9 cellular contexts compared by ENCODE assay signal in the genomic region with DNA sequence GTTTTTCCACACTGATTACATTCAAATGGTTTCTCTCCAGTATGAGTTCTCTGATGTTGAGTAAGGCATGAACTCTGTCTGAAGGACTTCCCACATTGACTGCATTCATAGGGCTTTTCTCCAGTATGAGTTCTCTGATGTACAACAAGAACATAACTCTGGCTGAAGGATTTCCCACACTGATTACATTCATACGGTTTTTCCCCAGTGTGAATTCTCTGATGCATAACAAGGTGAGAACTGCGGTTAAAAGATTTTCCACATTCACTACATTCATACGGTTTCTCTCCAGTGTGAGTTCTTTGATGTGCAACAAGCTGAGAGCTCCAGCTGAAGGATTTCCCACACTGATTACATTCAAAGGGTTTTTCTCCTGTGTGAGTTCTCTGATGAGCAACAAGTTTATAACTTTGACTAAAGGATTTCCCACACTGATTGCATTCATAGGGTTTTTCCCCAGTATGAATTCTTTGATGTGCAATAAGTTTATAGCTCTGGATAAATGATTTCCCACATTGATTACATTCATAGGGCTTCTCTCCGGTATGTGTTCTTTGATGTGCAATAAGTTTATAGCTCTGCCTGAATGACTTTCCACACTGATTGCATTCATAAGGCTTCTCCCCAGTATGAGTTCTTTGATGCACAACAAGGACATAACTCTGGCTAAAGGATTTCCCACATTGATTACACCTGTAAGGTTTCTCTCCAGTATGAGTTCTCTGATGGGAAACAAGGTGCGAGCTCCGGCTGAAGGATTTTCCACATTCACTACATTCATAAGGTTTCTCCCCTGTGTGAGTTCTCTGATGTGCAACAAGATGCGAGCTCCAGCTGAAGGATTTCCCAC. TPM values are rescaled to one million over a fixed set of nuclear protein-coding genes. Genes with fewer than 3 reads are reported as not detected.
DNase-seq lines count a peak whose midpoint lies in the region; ATAC-seq, FAIRE-seq and TF ChIP-seq lines count a peak whose summit lies in the region.
"Had no signal": no experiment of that assay in that cellular context is flagged by ENCODE, and none has a peak within 500 bp of the region (broad histone marks: within the 10 kb centered on the region; RNA-seq: fewer than 3 reads in every experiment).

No MANE protein-coding gene starts in this region.

- 94 to 97% (median 97%) methylated on average over 7 of the region's 7 CpGs for whole genome bisulfite sequencing in small intestine, 3 donors

- peaks cover 11% of the 10 kb centered on the region for H3K27me3 Mint-ChIP-seq in HFFc6 (ENCODE audit: insufficient read depth)
- no peaks in the 10 kb centered on the region for H3K27me3 Mint-ChIP-seq in activated CD8-positive, alpha-beta T cell treated with anti-CD3 and anti-CD28 coated beads for 36 hours

- TF ChIP-seq CTCF in HFFc6 (IDR thresholded peaks at IDR 0.05) (no peak), kidney (IDR thresholded peaks at IDR 0.05; ENCODE audit: borderline replicate concordance, extremely low read depth, insufficient read depth) (no peak)
- no peak for TF ChIP-seq CTCF in activated CD8-positive, alpha-beta T cell treated with anti-CD3 and anti-CD28 coated beads for 36 hours (IDR thresholded peaks at IDR 0.05)

- DNase-seq in COLO668 (lab: John Stamatoyannopoulos, UW; ENCODE audit: unreplicated experiment) (peak; percentile 2), HFFc6 (peak; percentile 7), kidney (no peak), small intestine (no peak)
- DNase-seq in activated CD8-positive, alpha-beta T cell treated with anti-CD3 and anti-CD28 coated beads for 36 hours, result peak; percentile 9
- DNase-seq: Peyer's patch had no signal

- no peak overlapping the region for H3K9ac ChIP-seq in kidney (ENCODE audit: low read length in 2 of 2)

- ATAC-seq in activated CD8-positive, alpha-beta T cell treated with anti-CD3 and anti-CD28 coated beads for 36 hours, result no peak
- no peak for ATAC-seq in GM21367 (IDR thresholded peaks at IDR 0.05; ENCODE audit: unreplicated experiment)
- no peak for ATAC-seq in GM18498 (IDR thresholded peaks at IDR 0.05; ENCODE audit: unreplicated experiment)
- no peak for ATAC-seq in GM21360 (IDR thresholded peaks at IDR 0.05; ENCODE audit: unreplicated experiment)

- H3K4me3 Mint-ChIP-seq in HFFc6, result peak overlapping the region; percentile 48; the same call in 1 of the 2 replicates
- H3K4me3 Mint-ChIP-seq in activated CD8-positive, alpha-beta T cell treated with anti-CD3 and anti-CD28 coated beads for 36 hours, result no peak overlapping the region

- POLR2A ChIA-PET in activated CD8-positive, alpha-beta T cell treated with anti-CD3 and anti-CD28 coated beads for 36 hours (lab: Charles Lee), result interaction anchor here (0.7 to 1.5 kb wide), 5 partner anchors 22 to 500 kb away, joined by 3 to 5 read pairs (median 3); a partner anchor contains a TSS

- H3K9me3 Mint-ChIP-seq in HFFc6, result peaks cover 100% of the 10 kb centered on the region
- H3K9me3 Mint-ChIP-seq in activated CD8-positive, alpha-beta T cell treated with anti-CD3 and anti-CD28 coated beads for 36 hours, result peaks cover 89% of the 10 kb centered on the region

- no peaks in the 10 kb centered on the region for H3K4me1 Mint-ChIP-seq in HFFc6 (ENCODE audit: low read depth)
- H3K4me1 Mint-ChIP-seq in activated CD8-positive, alpha-beta T cell treated with anti-CD3 and anti-CD28 coated beads for 36 hours (ENCODE audit: low read depth), result no peaks in the 10 kb centered on the region

- FAIRE-seq in kidney (lab: Jason Lieb, UNC) (no peak), small intestine (lab: Jason Lieb, UNC) (no peak)

- H3K36me3 ChIP-seq in kidney (ENCODE audit: control insufficient read depth in 1 of 2, insufficient read depth in 2 of 2, low read length in 2 of 2) (peaks cover 36 to 54% of the 10 kb centered on the region in 2 donors), small intestine (ENCODE audit: control insufficient read depth in 2 of 2, insufficient read depth in 2 of 2, low read length in 2 of 2) (peaks cover 33 to 37% of the 10 kb centered on the region in 2 donors)

- H3K4me1 ChIP-seq in kidney (ENCODE audit: control insufficient read depth in 1 of 2, insufficient read depth in 1 of 2, low read depth in 1 of 2, low read length in 2 of 2) (no peaks in the 10 kb centered on the region), small intestine (ENCODE audit: control insufficient read depth in 2 of 2, insufficient read depth in 1 of 2, low read depth in 1 of 2, low read length in 1 of 2) (no peaks in the 10 kb centered on the region)
- H3K4me1 ChIP-seq: Peyer's patch had no signal

- H3K9me3 ChIP-seq in kidney (ENCODE audit: control insufficient read depth in 1 of 2, low read length in 2 of 2) (peaks cover 95 to 99% of the 10 kb centered on the region in 2 donors), small intestine (ENCODE audit: control insufficient read depth, low read depth) (peaks cover 13% of the 10 kb centered on the region)

- H3K27me3 ChIP-seq in small intestine (ENCODE audit: control insufficient read depth in 2 of 2, insufficient read depth in 2 of 2, low read length in 2 of 2), result no peaks in the 10 kb centered on the region
- H3K27me3 ChIP-seq: Peyer's patch had no signal

- H3K36me3 Mint-ChIP-seq in HFFc6 (ENCODE audit: low read depth), result peaks cover 100% of the 10 kb centered on the region
- peaks cover 94% of the 10 kb centered on the region for H3K36me3 Mint-ChIP-seq in activated CD8-positive, alpha-beta T cell treated with anti-CD3 and anti-CD28 coated beads for 36 hours (ENCODE audit: low read depth)

- intact Hi-C loops in activated CD8-positive, alpha-beta T cell treated with anti-CD3 and anti-CD28 coated beads for 36 hours (cut with micrococcal nuclease), result no loop called here
- intact Hi-C loops in kidney (cut with DNase I), result no loop called here

- H3K27ac ChIP-seq in kidney (ENCODE audit: low read depth in 2 of 2, low read length in 2 of 2) (no peak overlapping the region), small intestine (ENCODE audit: low read depth in 1 of 2, low read length in 1 of 2) (no peak overlapping the region)
- H3K27ac ChIP-seq: Peyer's patch had no signal

- H3K4me3 ChIP-seq in kidney (ENCODE audit: low read length in 2 of 2) (peak overlapping the region; percentile 6 to 51), small intestine (ENCODE audit: low read depth in 1 of 2, low read length in 2 of 2) (no peak overlapping the region)
- H3K4me3 ChIP-seq: Peyer's patch had no signal

- CTCF ChIA-PET in activated CD8-positive, alpha-beta T cell treated with anti-CD3 and anti-CD28 coated beads for 36 hours (lab: Charles Lee), result no interaction called here

- H3K27ac Mint-ChIP-seq in HFFc6, result peak overlapping the region; percentile 55; the same call in 1 of the 2 replicates
- H3K27ac Mint-ChIP-seq in activated CD8-positive, alpha-beta T cell treated with anti-CD3 and anti-CD28 coated beads for 36 hours, result peak overlapping the region; percentile 22

RNA-seq across cellular contexts. Expression of a gene that starts 23.5 kb away (rescaled TPM):
- total RNA-seq in HFFc6 (2021; fragmentation: NEBNext Ultra II Directional; extraction: Animal tissue kit (Norgen Biotek cat#: 25700)), result 1 to 10 TPM; 4.2 to 6.5 (median 5.8) TPM
- total RNA-seq in activated CD8-positive, alpha-beta T cell treated with anti-CD3 and anti-CD28 coated beads for 36 hours, result 1 to 10 TPM; 8.1 to 8.6 TPM
- total RNA-seq in kidney, result 10.3 TPM
- polyA plus RNA-seq in kidney (ENCODE audit: insufficient read depth, low read depth, low replicate concordance) (3.4 TPM), small intestine (1 to 10 TPM; 4.6 to 7.2 (median 5.2) TPM)

RNA-seq across cellular contexts. Expression of a gene that starts 28.5 kb away (rescaled TPM):
- total RNA-seq in HFFc6 (2021; fragmentation: NEBNext Ultra II Directional; extraction: Animal tissue kit (Norgen Biotek cat#: 25700)), result 1 to 10 TPM; 6.4 to 9.4 (median 7.8) TPM
- total RNA-seq in activated CD8-positive, alpha-beta T cell treated with anti-CD3 and anti-CD28 coated beads for 36 hours, result 1 to 10 TPM; 1.0 to 2.9 TPM
- 8.4 TPM for total RNA-seq in kidney
- 2.0 TPM for polyA plus RNA-seq in kidney (ENCODE audit: insufficient read depth, low read depth, low replicate concordance)
- 1 to 10 TPM in 2 of 3 donors, under 1 TPM in 1; 0.27 to 2.4 (median 1.1) TPM for polyA plus RNA-seq in small intestine

RNA-seq across cellular contexts. Expression of a gene that starts 52.7 kb away (rescaled TPM):
- not detected for total RNA-seq in HFFc6 (2021; fragmentation: NEBNext Ultra II Directional; extraction: Animal tissue kit (Norgen Biotek cat#: 25700))
- not detected for total RNA-seq in activated CD8-positive, alpha-beta T cell treated with anti-CD3 and anti-CD28 coated beads for 36 hours
- total RNA-seq in kidney, result not detected
- not detected for polyA plus RNA-seq in kidney (ENCODE audit: insufficient read depth, low read depth, low replicate concordance)
- polyA plus RNA-seq in small intestine, result 10 to 100 TPM in 2 of 3 donors, 1 to 10 TPM in 1; 5.1 to 28.4 (median 16.1) TPM

Comparison
In these comparisons a context has a peak if more than half of its experiments do, and no peak if none do; other contexts are left out.
1. DNase-seq: peak in COLO668 (single experiment), HFFc6 (single experiment) and activated CD8-positive, alpha-beta T cell treated with anti-CD3 and anti-CD28 coated beads for 36 hours (single experiment); none in kidney (single experiment) and small intestine (single experiment).
2. H3K4me3 ChIP-seq: peak in kidney (2 of 2); none in small intestine (0 of 2).